ENCODE assay signal across 8 cellular contexts in the genomic region with DNA sequence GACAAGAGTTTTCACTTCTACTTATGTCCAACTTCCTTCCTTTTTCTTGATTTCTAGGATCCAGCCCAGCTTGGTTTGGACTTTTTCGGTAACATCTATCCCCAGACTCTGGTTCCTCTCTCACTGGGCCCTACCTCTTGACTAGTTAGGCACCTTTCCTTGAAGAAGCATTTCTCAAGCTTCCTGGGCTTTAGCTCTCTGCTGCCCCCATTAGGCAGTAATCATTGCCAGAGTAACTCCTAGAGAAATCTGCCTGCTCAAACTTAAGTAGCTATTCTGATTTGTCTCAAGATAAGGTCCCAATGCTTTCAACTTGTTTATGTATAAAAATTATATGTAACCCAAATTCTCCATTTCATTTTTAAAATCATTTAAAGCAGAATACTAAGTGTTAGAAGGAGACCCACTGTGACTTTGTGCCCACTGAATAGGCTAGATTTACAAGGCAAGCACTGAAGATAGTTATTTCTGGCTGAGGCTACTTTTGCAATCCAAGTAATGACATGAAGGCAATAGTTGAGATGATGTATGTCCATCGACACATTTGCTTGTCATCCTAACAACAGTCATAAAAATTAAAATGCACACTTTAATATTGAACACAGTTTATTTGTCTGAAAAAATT.
A peak's percentile ranks its signal among the peaks of the same experiment; 100 is the strongest.
DNase-seq lines count a peak whose midpoint lies in the region; ATAC-seq and TF ChIP-seq lines count a peak whose summit lies in the region.

No MANE protein-coding gene starts in this region.

- H3K27me3 ChIP-seq in adipocyte (replicated peaks; ENCODE audit: control insufficient read depth, insufficient read depth, low read length) (no peaks in the 10 kb centered on the region), left lung (no peaks in the 10 kb centered on the region)

- H3K4me3 ChIP-seq in Jurkat, Clone E6-1 (ENCODE audit: low read length), result no peak overlapping the region
- H3K4me3 ChIP-seq in adipocyte (ENCODE audit: low read length), result no peak overlapping the region
- H3K4me3 ChIP-seq in left lung, result no peak overlapping the region

- peak; percentile 43 to 72 for TF ChIP-seq CTCF in left lung (IDR thresholded peaks at IDR 0.05)

- H3K4me1 ChIP-seq in adipocyte (ENCODE audit: control insufficient read depth, insufficient read depth, low read length) (no peaks in the 10 kb centered on the region), left lung (no peaks in the 10 kb centered on the region)

- ATAC-seq in left lung (peak; percentile 83), GM19455 (IDR thresholded peaks at IDR 0.05; ENCODE audit: unreplicated experiment) (no peak), HG02798 (IDR thresholded peaks at IDR 0.05; ENCODE audit: poor library complexity, unreplicated experiment) (no peak), GM18861 (IDR thresholded peaks at IDR 0.05; ENCODE audit: unreplicated experiment) (no peak)

- H3K9ac ChIP-seq in adipocyte (ENCODE audit: low read length), result no peak overlapping the region

- DNase-seq in stimulated activated CD4-positive, alpha-beta T cell treated with anti-CD3 and anti-CD28 coated beads, Interleukin-4, amount 100 ng/mL, for 24 hours, result peak; percentile 12
- no peak for DNase-seq in stimulated activated CD4-positive, alpha-beta T cell treated with anti-CD3 and anti-CD28 coated beads, Interleukin-1b, Interleukin-23, amount 100 ng/mL, for 48 hours
- DNase-seq in Jurkat, Clone E6-1 (ENCODE audit: low read depth, low spot score), result peak; percentile 39
- DNase-seq in adipocyte (ENCODE audit: low read depth) (peak; percentile 70), left lung (no peak)

- no peak overlapping the region for H3K27ac ChIP-seq in left lung

- H3K9me3 ChIP-seq in adipocyte (ENCODE audit: control insufficient read depth, low read length) (no peaks in the 10 kb centered on the region), left lung (no peaks in the 10 kb centered on the region)

- H3K36me3 ChIP-seq in adipocyte (ENCODE audit: control insufficient read depth, insufficient read depth, low read length, severe bottlenecking) (no peaks in the 10 kb centered on the region), left lung (no peaks in the 10 kb centered on the region)

- intact Hi-C loops in left lung (cut with DNase I), result no loop called here

Comparison
In these comparisons a context has a peak if more than half of its experiments do, and no peak if none do; other contexts are left out.
1. DNase-seq: peak in stimulated activated CD4-positive, alpha-beta T cell treated with anti-CD3 and anti-CD28 coated beads, Interleukin-4, amount 100 ng/mL, for 24 hours (single experiment), Jurkat, Clone E6-1 (single experiment) and adipocyte (single experiment); none in stimulated activated CD4-positive, alpha-beta T cell treated with anti-CD3 and anti-CD28 coated beads, Interleukin-1b, Interleukin-23, amount 100 ng/mL, for 48 hours (single experiment) and left lung (0 of 2).